ENCODE assay signal across 8 cellular contexts in the genomic region with DNA sequence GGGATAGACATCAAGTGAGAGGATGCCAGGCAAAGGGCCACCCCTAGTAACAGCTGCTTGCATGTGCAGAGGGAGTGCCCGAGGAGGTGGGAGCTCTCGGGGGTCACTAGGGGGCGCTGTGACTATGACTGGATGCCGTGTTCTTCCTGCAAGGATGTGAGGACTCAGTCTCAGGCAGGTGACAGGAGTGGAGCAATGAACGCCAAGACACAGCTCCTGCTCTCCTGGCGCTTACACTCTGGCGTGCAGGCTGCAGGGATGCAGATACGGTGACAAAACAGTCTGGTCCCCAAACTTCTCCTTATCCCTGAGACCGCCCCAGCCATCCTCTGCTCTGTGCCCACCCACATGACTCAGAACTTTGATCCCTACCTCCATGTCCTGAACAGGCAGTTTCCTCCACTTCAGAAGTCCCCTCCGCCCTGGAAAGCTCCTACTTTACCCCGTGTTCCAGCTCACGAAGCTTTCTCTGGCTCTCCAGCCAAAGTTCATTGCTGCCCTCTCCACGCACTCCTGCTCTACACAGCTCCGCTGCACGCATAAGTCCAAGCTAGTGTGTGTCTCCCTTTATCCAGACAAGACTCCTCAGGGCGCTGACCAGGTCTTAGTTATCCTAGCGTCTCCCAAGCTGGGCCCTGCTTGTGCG. TPM values are rescaled to one million over a fixed set of nuclear protein-coding genes. Genes with fewer than 3 reads are reported as not detected.
DNase-seq lines count a peak whose midpoint lies in the region; ATAC-seq and TF ChIP-seq lines count a peak whose summit lies in the region.

No MANE protein-coding gene starts in this region.

- H3K36me3 Mint-ChIP-seq in activated CD4-positive, alpha-beta T cell treated with anti-CD3 and anti-CD28 coated beads for 36 hours (ENCODE audit: low read depth): peaks cover 2% of the 10 kb centered on the region
- H3K36me3 Mint-ChIP-seq in chondrocyte (ENCODE audit: low read depth): no peaks in the 10 kb centered on the region

- peaks cover 3% of the 10 kb centered on the region for H3K4me1 Mint-ChIP-seq in activated CD4-positive, alpha-beta T cell treated with anti-CD3 and anti-CD28 coated beads for 36 hours
- H3K4me1 Mint-ChIP-seq in chondrocyte (ENCODE audit: low read depth): peaks cover 15% of the 10 kb centered on the region

- no peaks in the 10 kb centered on the region; the same call in 1 of the 2 replicates for H3K27me3 ChIP-seq in H7 (ENCODE audit: control insufficient read depth, insufficient read depth, low read length)
- H3K27me3 ChIP-seq in right lobe of liver: no peaks in the 10 kb centered on the region

- no peaks in the 10 kb centered on the region for H3K9me3 Mint-ChIP-seq in activated CD4-positive, alpha-beta T cell treated with anti-CD3 and anti-CD28 coated beads for 36 hours (ENCODE audit: low read depth)
- no peaks in the 10 kb centered on the region for H3K9me3 Mint-ChIP-seq in chondrocyte (ENCODE audit: low read depth)

- no peak overlapping the region for H3K27ac ChIP-seq in right lobe of liver

- peaks cover 22% of the 10 kb centered on the region for H3K36me3 ChIP-seq in H7 (replicated peaks; ENCODE audit: control insufficient read depth, insufficient read depth, low read length)
- H3K36me3 ChIP-seq in right lobe of liver: no peaks in the 10 kb centered on the region

- DNase-seq in COLO829 (ENCODE audit: low spot score) (peak; percentile 69), H7 (peak; percentile 89), NCI-H446 (lab: John Stamatoyannopoulos, UW) (peak; percentile 14 to 52), chondrocyte (ENCODE audit: low spot score) (peak; percentile 88), right lobe of liver (peak; percentile 74 to 76 (median 75)), cerebellar nuclear complex (lab: John Stamatoyannopoulos, UW) (no peak)
- DNase-seq in activated CD4-positive, alpha-beta T cell treated with anti-CD3 and anti-CD28 coated beads for 36 hours: peak; percentile 94
- peak; percentile 73 to 87 (median 75) for DNase-seq in stimulated activated CD4-positive, alpha-beta T cell treated with anti-CD3 and anti-CD28 coated beads, TNF-alpha, amount 100 ng/mL, for 24 hours (ENCODE audit: low read depth in 3 of 3)

- H3K4me3 ChIP-seq in H7 (ENCODE audit: insufficient read depth, low read depth, low read length) (no peak overlapping the region), right lobe of liver (no peak overlapping the region)

- no peak overlapping the region for H3K4me3 Mint-ChIP-seq in activated CD4-positive, alpha-beta T cell treated with anti-CD3 and anti-CD28 coated beads for 36 hours
- H3K4me3 Mint-ChIP-seq in chondrocyte (ENCODE audit: unreplicated experiment): no peak overlapping the region

- H3K27me3 Mint-ChIP-seq in activated CD4-positive, alpha-beta T cell treated with anti-CD3 and anti-CD28 coated beads for 36 hours: no peaks in the 10 kb centered on the region
- H3K27me3 Mint-ChIP-seq in chondrocyte (ENCODE audit: low read depth): peaks cover 5% of the 10 kb centered on the region

- POLR2A ChIA-PET in activated CD4-positive, alpha-beta T cell treated with anti-CD3 and anti-CD28 coated beads for 36 hours (lab: Charles Lee): interaction anchor here (0.8 to 2.4 kb wide), 3 partner anchors 14 to 35 kb away, joined by 4 to 19 read pairs (median 5); partner anchors contain the start of genes RHOV and VPS18

- intact Hi-C loops in activated CD4-positive, alpha-beta T cell treated with anti-CD3 and anti-CD28 coated beads for 36 hours (cut with DNase I, micrococcal nuclease): loop anchor here (1.0 to 2.0 kb wide), 3 partner anchors 35 to 326 kb away; partner anchors contain the start of gene VPS18 (in 1 of the 2)
- intact Hi-C loops in right lobe of liver (cut with DNase I): loop anchor here in 1 of 2 donors (5.0 kb wide), 1 partner anchor 33 kb away; the partner anchor contains the start of gene VPS18

- no peak overlapping the region for H3K27ac Mint-ChIP-seq in activated CD4-positive, alpha-beta T cell treated with anti-CD3 and anti-CD28 coated beads for 36 hours
- no peak overlapping the region for H3K27ac Mint-ChIP-seq in chondrocyte (ENCODE audit: unreplicated experiment)

- no peaks in the 10 kb centered on the region for H3K4me1 ChIP-seq in right lobe of liver

- 34% methylated on average over 10 of the region's 18 CpGs for WGBS in right lobe of liver (ENCODE audit: insufficient coverage, low coverage, low lambda C conversion rate, missing lambda C conversion rate)

- ATAC-seq in activated CD4-positive, alpha-beta T cell treated with anti-CD3 and anti-CD28 coated beads for 36 hours: peak; percentile 90
- ATAC-seq in right lobe of liver: peak; percentile 73 to 78 (median 76)

- H3K9me3 ChIP-seq in right lobe of liver: no peaks in the 10 kb centered on the region

- TF ChIP-seq POLR2A in right lobe of liver (IDR thresholded peaks at IDR 0.05): no peak

- CTCF ChIA-PET in activated CD4-positive, alpha-beta T cell treated with anti-CD3 and anti-CD28 coated beads for 36 hours (lab: Charles Lee): interaction anchor here (0.6 to 9.2 kb wide), 35 partner anchors 8 to 619 kb away, joined by 3 to 268 read pairs (median 3); partner anchors contain the start of genes CHAC1, CHP1, EXD1 and SPINT1

- peak; percentile 84 for TF ChIP-seq CTCF in chondrocyte (IDR thresholded peaks at IDR 0.05)
- TF ChIP-seq CTCF in right lobe of liver (IDR thresholded peaks at IDR 0.05): peak; percentile 49 to 75 (median 69)

RNA-seq across cellular contexts. Expression of gene RHOV, which starts 14.7 kb away (rescaled TPM):
- total RNA-seq in H7 (2014; rRNA removed; shearing (Covaris generic)): 2.0 and 2.1 TPM in 2 replicates
- total RNA-seq in activated CD4-positive, alpha-beta T cell treated with anti-CD3 and anti-CD28 coated beads for 36 hours: under 1 TPM; 0.25 to 0.41 TPM
- 0.12 to 0.31 TPM in 2 of 3 replicates, not detected in the other for total RNA-seq in chondrocyte
- not detected for total RNA-seq in right lobe of liver

RNA-seq across cellular contexts. Expression of gene SPINT1, which starts 15.5 kb away (rescaled TPM):
- total RNA-seq in H7 (2014; rRNA removed; shearing (Covaris generic)): 81.1 and 109 TPM in 2 replicates
- total RNA-seq in activated CD4-positive, alpha-beta T cell treated with anti-CD3 and anti-CD28 coated beads for 36 hours: 1 to 10 TPM; 8.5 to 8.9 TPM
- total RNA-seq in chondrocyte (0.87 to 2.0 TPM (median 0.87 TPM) in 3 replicates), right lobe of liver (1 to 10 TPM; 1.1 to 7.9 (median 3.0) TPM)

RNA-seq across cellular contexts. Expression of gene PPP1R14D, which starts 30.8 kb away (rescaled TPM):
- not detected in 2 replicates for total RNA-seq in H7 (2014; rRNA removed; shearing (Covaris generic))
- not detected for total RNA-seq in activated CD4-positive, alpha-beta T cell treated with anti-CD3 and anti-CD28 coated beads for 36 hours
- total RNA-seq in chondrocyte (not detected in 3 replicates), right lobe of liver (not detected)

RNA-seq across cellular contexts. Expression of gene VPS18, which starts 34.9 kb away (rescaled TPM):
- 33.3 and 39.5 TPM in 2 replicates for total RNA-seq in H7 (2014; rRNA removed; shearing (Covaris generic))
- 1 to 10 TPM; 6.2 TPM for total RNA-seq in activated CD4-positive, alpha-beta T cell treated with anti-CD3 and anti-CD28 coated beads for 36 hours
- 29.4 to 35.6 TPM (median 33.0 TPM) in 3 replicates for total RNA-seq in chondrocyte
- 10 to 100 TPM in 5 of 6 experiments, 1 to 10 TPM in 1; 8.4 to 24.7 (median 12.9) TPM for total RNA-seq in right lobe of liver

RNA-seq across cellular contexts. Expression of gene DNAJC17, which starts 52.1 kb away (rescaled TPM):
- total RNA-seq in H7 (2014; rRNA removed; shearing (Covaris generic)): 28.2 and 34.6 TPM in 2 replicates
- 10 to 100 TPM; 41.5 to 43.6 TPM for total RNA-seq in activated CD4-positive, alpha-beta T cell treated with anti-CD3 and anti-CD28 coated beads for 36 hours
- total RNA-seq in chondrocyte: 26.4 to 31.8 TPM (median 29.1 TPM) in 3 replicates
- 10 to 100 TPM in 5 of 6 experiments, 1 to 10 TPM in 1; 7.8 to 23.7 (median 17.7) TPM for total RNA-seq in right lobe of liver

Comparison
In these comparisons a context has a peak if more than half of its experiments do, and no peak if none do; other contexts are left out.
1. DNase-seq: peak in COLO829 (single experiment), H7 (single experiment), NCI-H446 (2 of 2), activated CD4-positive, alpha-beta T cell treated with anti-CD3 and anti-CD28 coated beads for 36 hours (single experiment), chondrocyte (single experiment), right lobe of liver (3 of 3) and stimulated activated CD4-positive, alpha-beta T cell treated with anti-CD3 and anti-CD28 coated beads, TNF-alpha, amount 100 ng/mL, for 24 hours (3 of 3); none in cerebellar nuclear complex (0 of 2).